32 cellular contexts compared by ENCODE assay signal in the genomic region with DNA sequence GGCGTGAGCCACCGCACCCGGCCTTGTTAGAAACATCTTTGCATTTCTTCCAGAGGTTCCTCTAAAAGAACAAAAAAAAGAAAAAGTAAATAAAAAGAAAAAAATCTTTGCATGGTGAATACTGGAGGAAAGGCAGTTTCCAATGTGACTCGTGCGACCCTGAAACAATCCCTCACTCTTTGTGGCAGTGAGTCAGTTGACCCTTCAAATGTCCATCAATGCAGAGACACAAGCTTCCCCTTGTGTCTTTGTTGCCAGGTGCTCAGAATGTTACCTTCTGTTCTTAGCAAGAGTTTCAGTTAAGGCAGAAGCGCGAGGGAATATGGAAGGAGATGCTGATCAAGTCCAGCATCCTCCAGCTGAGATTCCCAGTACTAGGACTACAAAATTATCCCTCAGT. TPM values are rescaled to one million over a fixed set of nuclear protein-coding genes. Genes with fewer than 3 reads are reported as not detected.
"Had no signal": no experiment of that assay in that cellular context is flagged by ENCODE, and none has a peak within 500 bp of the region (broad histone marks: within the 10 kb centered on the region; RNA-seq: fewer than 3 reads in every experiment).

No MANE protein-coding gene starts in this region.

- H3K4me3 Mint-ChIP-seq: activated CD4-positive, alpha-beta memory T cell treated with anti-CD3 and anti-CD28 coated beads for 36 hours; activated CD4-positive, alpha-beta T cell treated with anti-CD3 and anti-CD28 coated beads for 36 hours; activated naive CD8-positive, alpha-beta T cell treated with anti-CD3 and anti-CD28 coated beads for 36 hours; activated T-cell treated with anti-CD3 and anti-CD28 coated beads, Interleukin-2, amount 50 U/mL, for 72 hours; activated T-helper 17 cell treated with anti-CD3 and anti-CD28 coated beads, Interleukin-2, amount 50 U/mL, for 72 hours; T-helper 1 cell treated with Interleukin-12 subunit alpha and Interleukin-12 subunit beta and Interleukin-4 antibody, amounts not matched to agents 30 μg/mL and 1 μg/mL, for 36 hours; T-helper 2 cell treated with Interferon-gamma antibody and Interleukin-4, amounts not matched to agents 5 μg/mL and 100 μg/mL, for 36 hours; WTC11 had no signal

- H3K36me3 ChIP-seq: ascending aorta, Peyer's patch had no signal

- H3K27ac Mint-ChIP-seq: activated CD4-positive, alpha-beta memory T cell treated with anti-CD3 and anti-CD28 coated beads for 36 hours; activated CD4-positive, alpha-beta T cell treated with anti-CD3 and anti-CD28 coated beads for 36 hours; activated naive CD8-positive, alpha-beta T cell treated with anti-CD3 and anti-CD28 coated beads for 36 hours; activated T-cell treated with anti-CD3 and anti-CD28 coated beads, Interleukin-2, amount 50 U/mL, for 72 hours; activated T-helper 17 cell treated with anti-CD3 and anti-CD28 coated beads, Interleukin-2, amount 50 U/mL, for 72 hours; T-helper 1 cell treated with Interleukin-12 subunit alpha and Interleukin-12 subunit beta and Interleukin-4 antibody, amounts not matched to agents 30 μg/mL and 1 μg/mL, for 36 hours; T-helper 2 cell treated with Interferon-gamma antibody and Interleukin-4, amounts not matched to agents 5 μg/mL and 100 μg/mL, for 36 hours; WTC11 had no signal

- ATAC-seq: activated CD4-positive, alpha-beta T cell treated with anti-CD3 and anti-CD28 coated beads for 36 hours; activated CD4-positive, CD25-positive, alpha-beta regulatory T cell treated with anti-CD3 and anti-CD28 coated beads, Interleukin-2, amount 50 U/mL, for 24 hours; activated T-cell treated with anti-CD3 and anti-CD28 coated beads, Interleukin-2, amount 50 U/mL, for 72 hours; activated T-helper 17 cell treated with anti-CD3 and anti-CD28 coated beads, Interleukin-2, amount 50 U/mL, for 72 hours; WTC11 had no signal

- H3K9ac ChIP-seq: KMS-11, SK-N-SH had no signal

- H3K4me3 ChIP-seq: ascending aorta, Peyer's patch, SJSA1 had no signal

- H3K27me3 ChIP-seq: ascending aorta, Peyer's patch, SJSA1 had no signal

- H3K9me2 ChIP-seq: SK-N-SH had no signal

- H3K9me3 Mint-ChIP-seq: activated CD4-positive, alpha-beta memory T cell treated with anti-CD3 and anti-CD28 coated beads for 36 hours; activated naive CD8-positive, alpha-beta T cell treated with anti-CD3 and anti-CD28 coated beads for 36 hours; activated T-cell treated with anti-CD3 and anti-CD28 coated beads, Interleukin-2, amount 50 U/mL, for 72 hours; activated T-helper 17 cell treated with anti-CD3 and anti-CD28 coated beads, Interleukin-2, amount 50 U/mL, for 72 hours; T-helper 1 cell treated with Interleukin-12 subunit alpha and Interleukin-12 subunit beta and Interleukin-4 antibody, amounts not matched to agents 30 μg/mL and 1 μg/mL, for 36 hours; T-helper 2 cell treated with Interferon-gamma antibody and Interleukin-4, amounts not matched to agents 5 μg/mL and 100 μg/mL, for 36 hours had no signal

- H3K4me2 ChIP-seq: KMS-11, SK-N-SH had no signal

- H3K27ac ChIP-seq: ascending aorta, KMS-11, Peyer's patch, SJSA1 had no signal

- DNase-seq: activated CD4-positive, alpha-beta memory T cell treated with anti-CD3 and anti-CD28 coated beads for 36 hours; activated CD4-positive, alpha-beta T cell treated with anti-CD3 and anti-CD28 coated beads for 36 hours; activated CD4-positive, alpha-beta T cell treated with anti-CD3 and anti-CD28 coated beads, Interleukin-2, amount 50 U/mL, for 1 hour; activated CD8-positive, alpha-beta memory T cell treated with anti-CD3 and anti-CD28 coated beads, Interleukin-2, amount 50 U/mL, for 4 hours; activated effector memory CD4-positive, alpha-beta T cell treated with anti-CD3 and anti-CD28 coated beads, Interleukin-2, amount 50 U/mL, for 16 hours; activated naive CD4-positive, alpha-beta T cell; activated naive CD4-positive, alpha-beta T cell treated with anti-CD3 and anti-CD28 coated beads, Interleukin-2, amount 50 U/mL, for 16 hours; activated naive CD8-positive, alpha-beta T cell treated with anti-CD3 and anti-CD28 coated beads for 36 hours; activated T-cell treated with anti-CD3 and anti-CD28 coated beads for 4 hours; activated T-cell treated with anti-CD3 and anti-CD28 coated beads, Interleukin-2, amount 50 U/mL, for 72 hours; amygdala; caudate nucleus; cerebellar nuclear complex; NCI-H1105; NCI-H1417 treated with DMSO at 0.1 percent for 48 hours; NCI-H1930; NCI-H2081 treated with DMSO at 0.1 percent for 48 hours; NCI-H345; NCI-H524 treated with DMSO at 0.1 percent for 48 hours; Peyer's patch; SHP77; SK-N-SH had no signal

- H3K4me1 ChIP-seq: ascending aorta, Peyer's patch had no signal

- H3K36me3 Mint-ChIP-seq: activated CD4-positive, alpha-beta memory T cell treated with anti-CD3 and anti-CD28 coated beads for 36 hours; activated naive CD8-positive, alpha-beta T cell treated with anti-CD3 and anti-CD28 coated beads for 36 hours; WTC11 had no signal

- H3K9me3 ChIP-seq: ascending aorta, Peyer's patch, SJSA1, SK-N-SH had no signal

RNA-seq across cellular contexts. Expression of a gene that starts 16.4 kb away (rescaled TPM):
- total RNA-seq: activated CD4-positive, alpha-beta memory T cell treated with anti-CD3 and anti-CD28 coated beads for 36 hours; activated CD4-positive, alpha-beta T cell treated with anti-CD3 and anti-CD28 coated beads for 36 hours; activated naive CD8-positive, alpha-beta T cell treated with anti-CD3 and anti-CD28 coated beads for 36 hours; activated T-cell treated with anti-CD3 and anti-CD28 coated beads, Interleukin-2, amount 50 U/mL, for 72 hours; activated T-helper 17 cell treated with anti-CD3 and anti-CD28 coated beads, Interleukin-2, amount 50 U/mL, for 72 hours; ascending aorta; bronchial epithelial cell; LHCN-M2 had no signal
